Comparison of ENCODE assay signal across 2 cellular contexts in the genomic region with DNA sequence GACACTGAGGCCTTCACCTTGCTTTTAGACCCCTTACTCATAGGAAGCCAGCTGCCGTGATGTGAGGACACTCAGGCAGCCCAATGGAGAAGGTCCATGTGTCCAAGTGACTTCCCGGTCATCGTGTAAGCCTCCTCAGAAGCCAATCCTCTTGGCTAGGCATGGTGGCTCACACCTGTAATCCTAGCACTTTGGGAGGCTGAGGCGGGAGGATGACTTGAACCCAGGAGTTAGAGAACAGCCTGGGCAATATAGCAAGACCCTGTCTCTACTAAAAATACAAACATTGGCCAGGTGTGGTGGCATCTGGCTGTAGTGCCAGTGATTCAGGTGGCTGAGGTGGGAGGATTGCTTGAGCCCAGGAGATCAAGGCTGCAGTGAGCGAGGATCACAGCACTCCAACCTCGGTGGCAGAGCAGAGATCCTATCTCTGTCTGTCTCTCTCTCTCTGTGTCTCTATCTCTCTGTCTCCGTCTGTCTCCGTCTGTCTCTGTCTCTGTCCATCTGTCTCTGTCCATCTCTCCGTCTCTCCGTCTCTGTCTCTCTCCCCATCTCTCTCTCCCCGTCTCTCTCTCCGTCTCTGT.
A peak's percentile ranks its signal among the peaks of the same experiment; 100 is the strongest.
TF ChIP-seq lines count a peak whose summit lies in the region.

No MANE protein-coding gene starts in this region.

TF ChIP-seq in HepG2, 621 proteins besides CTCF, POLR2A, EP300 and RAD21:
- TF ChIP-seq ZNF34 (CRISPR knock-in tag; IDR thresholded peaks at IDR 0.05; ENCODE audit: borderline replicate concordance) (no peak), ZBTB1 (CRISPR knock-in tag; IDR thresholded peaks at IDR 0.05; ENCODE audit: borderline replicate concordance) (no peak), ZNF121 (CRISPR knock-in tag; IDR thresholded peaks at IDR 0.05) (peak; percentile 69), MAF1 (CRISPR knock-in tag; IDR thresholded peaks at IDR 0.05; ENCODE audit: borderline replicate concordance) (no peak), HMG20B (CRISPR knock-in tag; conservative IDR thresholded peaks at IDR 0.05) (no peak)

TF ChIP-seq in K562, 482 proteins besides CTCF, POLR2A, EP300 and RAD21:
- TF ChIP-seq ZNF121 (CRISPR knock-in tag; conservative IDR thresholded peaks at IDR 0.05) (peak; percentile 82), NFE2L1 (tag; IDR thresholded peaks at IDR 0.05; ENCODE audit: borderline replicate concordance, low read depth) (no peak), MECOM (CRISPR knock-in tag; IDR thresholded peaks at IDR 0.05) (no peak)
- TF ChIP-seq, protein P1, sequence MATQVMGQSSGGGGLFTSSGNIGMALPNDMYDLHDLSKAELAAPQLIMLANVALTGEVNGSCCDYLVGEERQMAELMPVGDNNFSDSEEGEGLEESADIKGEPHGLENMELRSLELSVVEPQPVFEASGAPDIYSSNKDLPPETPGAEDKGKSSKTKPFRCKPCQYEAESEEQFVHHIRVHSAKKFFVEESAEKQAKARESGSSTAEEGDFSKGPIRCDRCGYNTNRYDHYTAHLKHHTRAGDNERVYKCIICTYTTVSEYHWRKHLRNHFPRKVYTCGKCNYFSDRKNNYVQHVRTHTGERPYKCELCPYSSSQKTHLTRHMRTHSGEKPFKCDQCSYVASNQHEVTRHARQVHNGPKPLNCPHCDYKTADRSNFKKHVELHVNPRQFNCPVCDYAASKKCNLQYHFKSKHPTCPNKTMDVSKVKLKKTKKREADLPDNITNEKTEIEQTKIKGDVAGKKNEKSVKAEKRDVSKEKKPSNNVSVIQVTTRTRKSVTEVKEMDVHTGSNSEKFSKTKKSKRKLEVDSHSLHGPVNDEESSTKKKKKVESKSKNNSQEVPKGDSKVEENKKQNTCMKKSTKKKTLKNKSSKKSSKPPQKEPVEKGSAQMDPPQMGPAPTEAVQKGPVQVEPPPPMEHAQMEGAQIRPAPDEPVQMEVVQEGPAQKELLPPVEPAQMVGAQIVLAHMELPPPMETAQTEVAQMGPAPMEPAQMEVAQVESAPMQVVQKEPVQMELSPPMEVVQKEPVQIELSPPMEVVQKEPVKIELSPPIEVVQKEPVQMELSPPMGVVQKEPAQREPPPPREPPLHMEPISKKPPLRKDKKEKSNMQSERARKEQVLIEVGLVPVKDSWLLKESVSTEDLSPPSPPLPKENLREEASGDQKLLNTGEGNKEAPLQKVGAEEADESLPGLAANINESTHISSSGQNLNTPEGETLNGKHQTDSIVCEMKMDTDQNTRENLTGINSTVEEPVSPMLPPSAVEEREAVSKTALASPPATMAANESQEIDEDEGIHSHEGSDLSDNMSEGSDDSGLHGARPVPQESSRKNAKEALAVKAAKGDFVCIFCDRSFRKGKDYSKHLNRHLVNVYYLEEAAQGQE (CRISPR knock-in tag; IDR thresholded peaks at IDR 0.05; ENCODE audit: low read depth), result no peak
